In the genomic region with DNA sequence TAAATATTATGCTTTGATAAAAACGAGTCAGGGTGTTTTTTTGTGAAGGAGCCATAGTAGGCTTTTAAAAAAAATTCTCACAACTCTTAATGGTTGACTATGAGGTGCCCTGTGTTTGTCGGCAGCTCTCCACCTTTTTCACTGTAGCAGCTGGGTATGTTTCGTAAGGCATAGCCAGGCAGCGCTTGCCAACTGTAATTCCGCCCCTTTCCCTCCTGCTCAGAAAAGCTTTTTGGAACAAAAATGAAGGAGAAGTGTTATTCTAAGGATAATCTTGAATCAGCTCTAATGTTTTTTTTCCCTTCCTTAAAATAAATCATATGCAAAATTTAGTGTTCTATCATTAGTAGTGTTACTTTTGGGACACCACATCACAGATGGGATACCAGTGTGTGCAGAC, we compare ENCODE assay signal across 19 cellular contexts. TPM values are rescaled to one million over a fixed set of nuclear protein-coding genes. Genes with fewer than 3 reads are reported as not detected.
DNase-seq lines count a peak whose midpoint lies in the region; ATAC-seq and TF ChIP-seq lines count a peak whose summit lies in the region.
"Had no signal": no experiment of that assay in that cellular context is flagged by ENCODE, and none has a peak within 500 bp of the region (broad histone marks: within the 10 kb centered on the region; RNA-seq: fewer than 3 reads in every experiment).

No MANE protein-coding gene starts in this region.

- H3K36me3 Mint-ChIP-seq in activated T-helper 17 cell treated with anti-CD3 and anti-CD28 coated beads, Interleukin-2, amount 50 U/mL, for 72 hours (ENCODE audit: low read depth): peaks cover 100% of the 10 kb centered on the region
- H3K36me3 Mint-ChIP-seq in memory B cell: peaks cover 39% of the 10 kb centered on the region

- H3K9me3 Mint-ChIP-seq in activated T-helper 17 cell treated with anti-CD3 and anti-CD28 coated beads, Interleukin-2, amount 50 U/mL, for 72 hours: no peaks in the 10 kb centered on the region
- no peaks in the 10 kb centered on the region for H3K9me3 Mint-ChIP-seq in memory B cell
- H3K9me3 Mint-ChIP-seq: CD4-positive, alpha-beta memory T cell had no signal

- no peak for ATAC-seq in activated T-helper 17 cell treated with anti-CD3 and anti-CD28 coated beads, Interleukin-2, amount 50 U/mL, for 72 hours (replicated peaks)
- ATAC-seq in memory B cell (ENCODE audit: low read depth) (no peak), GM21447 (IDR thresholded peaks at IDR 0.05; ENCODE audit: unreplicated experiment) (no peak)
- ATAC-seq: A549 had no signal

- peak overlapping the region; percentile 54 for H3K27ac Mint-ChIP-seq in activated T-helper 17 cell treated with anti-CD3 and anti-CD28 coated beads, Interleukin-2, amount 50 U/mL, for 72 hours
- H3K27ac Mint-ChIP-seq in memory B cell: peak overlapping the region; percentile 55

- no peaks in the 10 kb centered on the region for H3K4me1 Mint-ChIP-seq in activated T-helper 17 cell treated with anti-CD3 and anti-CD28 coated beads, Interleukin-2, amount 50 U/mL, for 72 hours
- H3K4me1 Mint-ChIP-seq in memory B cell: no peaks in the 10 kb centered on the region
- H3K4me1 Mint-ChIP-seq: CD4-positive, alpha-beta memory T cell had no signal

- no peak overlapping the region for H3K4me3 Mint-ChIP-seq in activated T-helper 17 cell treated with anti-CD3 and anti-CD28 coated beads, Interleukin-2, amount 50 U/mL, for 72 hours
- H3K4me3 Mint-ChIP-seq in memory B cell: no peak overlapping the region
- H3K4me3 Mint-ChIP-seq: CD4-positive, alpha-beta memory T cell had no signal

- H3K27me3 Mint-ChIP-seq in activated T-helper 17 cell treated with anti-CD3 and anti-CD28 coated beads, Interleukin-2, amount 50 U/mL, for 72 hours: no peaks in the 10 kb centered on the region
- H3K27me3 Mint-ChIP-seq in memory B cell: no peaks in the 10 kb centered on the region
- H3K27me3 Mint-ChIP-seq: CD4-positive, alpha-beta memory T cell had no signal

- DNase-seq in memory B cell (ENCODE audit: low spot score in 2 of 2): no peak
- peak; percentile 17 for DNase-seq in occipital lobe (lab: John Stamatoyannopoulos, UW)
- no peak for DNase-seq in NCI-H1048 (lab: John Stamatoyannopoulos, UW)
- DNase-seq in DMS53 (lab: John Stamatoyannopoulos, UW): no peak
- DNase-seq in erythroblast (lab: John Stamatoyannopoulos, UW): no peak
- DNase-seq: 8988T; ACHN; AML-193; C1 segment of cervical spinal cord; Calu3; CD4-positive, alpha-beta memory T cell; COR-L47; DND-41; GM23248; H7; HCEC 1CT had no signal

- TF ChIP-seq POLR2A in erythroblast (IDR thresholded peaks at IDR 0.05; ENCODE audit: low read length): no peak

RNA-seq across cellular contexts. Expression of gene RIOK1, which starts 21.2 kb away (rescaled TPM):
- total RNA-seq in activated T-helper 17 cell treated with anti-CD3 and anti-CD28 coated beads, Interleukin-2, amount 50 U/mL, for 72 hours: 10 to 100 TPM; 23.4 to 48.9 TPM
- 31.5 TPM for total RNA-seq in occipital lobe

RNA-seq across cellular contexts. Expression of gene CAGE1, which starts 21.3 kb away (rescaled TPM):
- total RNA-seq in activated T-helper 17 cell treated with anti-CD3 and anti-CD28 coated beads, Interleukin-2, amount 50 U/mL, for 72 hours: under 1 TPM; 0.16 to 0.30 TPM
- total RNA-seq in occipital lobe: under 0.01 TPM
- total RNA-seq: Calu3, GM23248 had no signal
